Comparison of ENCODE assay signal across 1 cellular context in the genomic region with DNA sequence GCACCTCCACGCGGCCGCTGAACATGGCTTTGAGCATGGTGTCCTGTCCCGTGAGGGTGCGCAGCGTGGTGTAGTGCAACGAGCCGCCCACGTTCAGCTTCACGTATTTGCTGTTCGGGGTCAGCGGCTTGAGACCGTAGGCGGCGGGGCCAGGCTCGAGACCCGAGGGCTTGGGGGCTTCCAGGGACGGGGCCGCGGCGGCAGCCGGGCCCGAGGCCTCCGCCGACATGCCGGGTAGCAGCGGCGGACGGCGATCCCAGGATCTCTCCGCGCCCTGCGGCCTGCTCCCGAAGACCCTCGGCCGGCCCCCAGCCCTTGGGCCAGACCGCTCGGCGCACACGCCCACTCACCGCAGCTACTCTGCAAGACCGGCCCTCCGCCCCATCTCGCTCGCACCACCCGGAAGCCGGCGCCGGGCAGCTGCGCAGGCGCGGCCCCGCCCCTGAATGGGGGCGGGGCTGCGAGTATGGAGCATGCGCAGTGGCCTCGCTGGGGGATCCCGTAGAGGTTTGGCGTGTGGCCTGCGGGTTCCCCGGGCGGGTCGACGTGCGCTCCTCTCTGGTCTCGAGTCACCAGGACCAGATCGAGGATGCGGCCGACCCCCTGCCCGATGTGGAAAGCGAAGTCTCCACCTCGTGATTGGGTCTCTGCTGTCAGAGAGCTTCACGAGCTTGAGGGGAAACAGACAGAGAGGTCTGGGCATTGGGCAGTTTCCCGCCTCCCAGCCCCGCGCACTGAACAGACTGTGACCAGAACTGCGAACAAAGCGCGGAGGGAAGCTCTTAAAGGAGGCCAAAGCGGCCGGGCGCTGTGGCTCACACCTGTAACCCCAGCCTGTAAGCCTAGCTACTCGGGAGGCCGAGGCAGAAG.
TF ChIP-seq lines count a peak whose summit lies in the region.

A gene with protein sequence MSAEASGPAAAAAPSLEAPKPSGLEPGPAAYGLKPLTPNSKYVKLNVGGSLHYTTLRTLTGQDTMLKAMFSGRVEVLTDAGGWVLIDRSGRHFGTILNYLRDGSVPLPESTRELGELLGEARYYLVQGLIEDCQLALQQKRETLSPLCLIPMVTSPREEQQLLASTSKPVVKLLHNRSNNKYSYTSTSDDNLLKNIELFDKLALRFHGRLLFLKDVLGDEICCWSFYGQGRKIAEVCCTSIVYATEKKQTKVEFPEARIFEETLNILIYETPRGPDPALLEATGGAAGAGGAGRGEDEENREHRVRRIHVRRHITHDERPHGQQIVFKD (minus strand): TSS at position 422 of the 870 bp plus-strand sequence. CDS start 193 bp downstream, at position 229.

TF ChIP-seq in K562, 482 proteins besides CTCF, POLR2A, EP300 and RAD21 (continued from another document and continues in another):
- TF ChIP-seq, protein P1, sequence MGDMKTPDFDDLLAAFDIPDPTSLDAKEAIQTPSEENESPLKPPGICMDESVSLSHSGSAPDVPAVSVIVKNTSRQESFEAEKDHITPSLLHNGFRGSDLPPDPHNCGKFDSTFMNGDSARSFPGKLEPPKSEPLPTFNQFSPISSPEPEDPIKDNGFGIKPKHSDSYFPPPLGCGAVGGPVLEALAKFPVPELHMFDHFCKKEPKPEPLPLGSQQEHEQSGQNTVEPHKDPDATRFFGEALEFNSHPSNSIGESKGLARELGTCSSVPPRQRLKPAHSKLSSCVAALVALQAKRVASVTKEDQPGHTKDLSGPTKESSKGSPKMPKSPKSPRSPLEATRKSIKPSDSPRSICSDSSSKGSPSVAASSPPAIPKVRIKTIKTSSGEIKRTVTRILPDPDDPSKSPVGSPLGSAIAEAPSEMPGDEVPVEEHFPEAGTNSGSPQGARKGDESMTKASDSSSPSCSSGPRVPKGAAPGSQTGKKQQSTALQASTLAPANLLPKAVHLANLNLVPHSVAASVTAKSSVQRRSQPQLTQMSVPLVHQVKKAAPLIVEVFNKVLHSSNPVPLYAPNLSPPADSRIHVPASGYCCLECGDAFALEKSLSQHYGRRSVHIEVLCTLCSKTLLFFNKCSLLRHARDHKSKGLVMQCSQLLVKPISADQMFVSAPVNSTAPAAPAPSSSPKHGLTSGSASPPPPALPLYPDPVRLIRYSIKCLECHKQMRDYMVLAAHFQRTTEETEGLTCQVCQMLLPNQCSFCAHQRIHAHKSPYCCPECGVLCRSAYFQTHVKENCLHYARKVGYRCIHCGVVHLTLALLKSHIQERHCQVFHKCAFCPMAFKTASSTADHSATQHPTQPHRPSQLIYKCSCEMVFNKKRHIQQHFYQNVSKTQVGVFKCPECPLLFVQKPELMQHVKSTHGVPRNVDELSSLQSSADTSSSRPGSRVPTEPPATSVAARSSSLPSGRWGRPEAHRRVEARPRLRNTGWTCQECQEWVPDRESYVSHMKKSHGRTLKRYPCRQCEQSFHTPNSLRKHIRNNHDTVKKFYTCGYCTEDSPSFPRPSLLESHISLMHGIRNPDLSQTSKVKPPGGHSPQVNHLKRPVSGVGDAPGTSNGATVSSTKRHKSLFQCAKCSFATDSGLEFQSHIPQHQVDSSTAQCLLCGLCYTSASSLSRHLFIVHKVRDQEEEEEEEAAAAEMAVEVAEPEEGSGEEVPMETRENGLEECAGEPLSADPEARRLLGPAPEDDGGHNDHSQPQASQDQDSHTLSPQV (IDR thresholded peaks at IDR 0.05), result peak; percentile 86
- TF ChIP-seq FIP1L1 (IDR thresholded peaks at IDR 0.05; ENCODE audit: low read depth, low read length, poor library complexity, severe bottlenecking) (peak; percentile 49), SRSF3 (IDR thresholded peaks at IDR 0.05; ENCODE audit: insufficient read depth, low read length) (no peak), ELF2 (CRISPR knock-in tag; IDR thresholded peaks at IDR 0.05) (peak; percentile 91), HNRNPK (IDR thresholded peaks at IDR 0.05; ENCODE audit: low read depth, low read length, poor library complexity, severe bottlenecking) (no peak), RFX5 (IDR thresholded peaks at IDR 0.05; ENCODE audit: low read depth, low read length) (no peak), FOXA1 (IDR thresholded peaks at IDR 0.05; ENCODE audit: borderline replicate concordance) (no peak), DMBX1 (CRISPR knock-in tag; IDR thresholded peaks at IDR 0.05; ENCODE audit: borderline replicate concordance) (0 out of 2 replicates have a peak, but pooled peaks have one; percentile 36), POLR2AphosphoS5 (IDR thresholded peaks at IDR 0.05; ENCODE audit: control insufficient read depth, insufficient read depth, low read depth, low read length) (peak; percentile 76), FOXK1 (CRISPR knock-in tag; IDR thresholded peaks at IDR 0.05; ENCODE audit: borderline replicate concordance) (no peak), ZC3H8 (IDR thresholded peaks at IDR 0.05) (no peak), ZKSCAN3 (CRISPR knock-in tag; IDR thresholded peaks at IDR 0.05) (no peak), MTA1 (IDR thresholded peaks at IDR 0.05; ENCODE audit: borderline replicate concordance) (no peak), CEBPB (tag; IDR thresholded peaks at IDR 0.05) (no peak), MAZ (CRISPR knock-in tag; conservative IDR thresholded peaks at IDR 0.05 in 1 of 2, IDR thresholded peaks at IDR 0.05 in 1 of 2) (peak; percentile 68 to 71; a peak in 3 of 4 replicates), SOX6 (IDR thresholded peaks at IDR 0.05) (0 out of 2 replicates have a peak, but pooled peaks have one; percentile 14), KAT8 (IDR thresholded peaks at IDR 0.05; ENCODE audit: low read depth) (no peak), LEF1 (IDR thresholded peaks at IDR 0.05) (no peak), ZNF408 (CRISPR knock-in tag; IDR thresholded peaks at IDR 0.05; ENCODE audit: low read depth) (no peak), POLR2AphosphoS2 (IDR thresholded peaks at IDR 0.05; ENCODE audit: low read length) (peak; percentile 64; the same call in 1 of the 2 replicates), POLR2G (IDR thresholded peaks at IDR 0.05; ENCODE audit: low read depth, low read length) (peak; percentile 92), ZNF324 (CRISPR knock-in tag; IDR thresholded peaks at IDR 0.05) (no peak), TARDBP (IDR thresholded peaks at IDR 0.05) (no peak), RB1 (IDR thresholded peaks at IDR 0.05; ENCODE audit: low read depth) (peak; percentile 95), STAG1 (CRISPR knock-in tag; IDR thresholded peaks at IDR 0.05; ENCODE audit: borderline replicate concordance) (0 out of 2 replicates have a peak, but pooled peaks have one; percentile 17), ZNF766 (CRISPR knock-in tag; conservative IDR thresholded peaks at IDR 0.05) (no peak), ZNF232 (CRISPR knock-in tag; IDR thresholded peaks at IDR 0.05) (no peak), MAFG (tag; conservative IDR thresholded peaks at IDR 0.05) (no peak), SNRNP70 (optimal IDR thresholded peaks at IDR 0.05; ENCODE audit: low read depth, low read length) (peak; percentile 63), PTTG1 (tag; IDR thresholded peaks at IDR 0.05; ENCODE audit: low read depth) (no peak), HCFC1 (IDR thresholded peaks at IDR 0.05; ENCODE audit: low read depth, low read length) (no peak)
- TF ChIP-seq, protein P2, sequence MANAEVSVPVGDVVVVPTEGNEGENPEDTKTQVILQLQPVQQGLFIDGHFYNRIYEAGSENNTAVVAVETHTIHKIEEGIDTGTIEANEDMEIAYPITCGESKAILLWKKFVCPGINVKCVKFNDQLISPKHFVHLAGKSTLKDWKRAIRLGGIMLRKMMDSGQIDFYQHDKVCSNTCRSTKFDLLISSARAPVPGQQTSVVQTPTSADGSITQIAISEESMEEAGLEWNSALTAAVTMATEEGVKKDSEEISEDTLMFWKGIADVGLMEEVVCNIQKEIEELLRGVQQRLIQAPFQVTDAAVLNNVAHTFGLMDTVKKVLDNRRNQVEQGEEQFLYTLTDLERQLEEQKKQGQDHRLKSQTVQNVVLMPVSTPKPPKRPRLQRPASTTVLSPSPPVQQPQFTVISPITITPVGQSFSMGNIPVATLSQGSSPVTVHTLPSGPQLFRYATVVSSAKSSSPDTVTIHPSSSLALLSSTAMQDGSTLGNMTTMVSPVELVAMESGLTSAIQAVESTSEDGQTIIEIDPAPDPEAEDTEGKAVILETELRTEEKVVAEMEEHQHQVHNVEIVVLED (CRISPR knock-in tag; IDR thresholded peaks at IDR 0.05), result no peak
- TF ChIP-seq, protein P3, sequence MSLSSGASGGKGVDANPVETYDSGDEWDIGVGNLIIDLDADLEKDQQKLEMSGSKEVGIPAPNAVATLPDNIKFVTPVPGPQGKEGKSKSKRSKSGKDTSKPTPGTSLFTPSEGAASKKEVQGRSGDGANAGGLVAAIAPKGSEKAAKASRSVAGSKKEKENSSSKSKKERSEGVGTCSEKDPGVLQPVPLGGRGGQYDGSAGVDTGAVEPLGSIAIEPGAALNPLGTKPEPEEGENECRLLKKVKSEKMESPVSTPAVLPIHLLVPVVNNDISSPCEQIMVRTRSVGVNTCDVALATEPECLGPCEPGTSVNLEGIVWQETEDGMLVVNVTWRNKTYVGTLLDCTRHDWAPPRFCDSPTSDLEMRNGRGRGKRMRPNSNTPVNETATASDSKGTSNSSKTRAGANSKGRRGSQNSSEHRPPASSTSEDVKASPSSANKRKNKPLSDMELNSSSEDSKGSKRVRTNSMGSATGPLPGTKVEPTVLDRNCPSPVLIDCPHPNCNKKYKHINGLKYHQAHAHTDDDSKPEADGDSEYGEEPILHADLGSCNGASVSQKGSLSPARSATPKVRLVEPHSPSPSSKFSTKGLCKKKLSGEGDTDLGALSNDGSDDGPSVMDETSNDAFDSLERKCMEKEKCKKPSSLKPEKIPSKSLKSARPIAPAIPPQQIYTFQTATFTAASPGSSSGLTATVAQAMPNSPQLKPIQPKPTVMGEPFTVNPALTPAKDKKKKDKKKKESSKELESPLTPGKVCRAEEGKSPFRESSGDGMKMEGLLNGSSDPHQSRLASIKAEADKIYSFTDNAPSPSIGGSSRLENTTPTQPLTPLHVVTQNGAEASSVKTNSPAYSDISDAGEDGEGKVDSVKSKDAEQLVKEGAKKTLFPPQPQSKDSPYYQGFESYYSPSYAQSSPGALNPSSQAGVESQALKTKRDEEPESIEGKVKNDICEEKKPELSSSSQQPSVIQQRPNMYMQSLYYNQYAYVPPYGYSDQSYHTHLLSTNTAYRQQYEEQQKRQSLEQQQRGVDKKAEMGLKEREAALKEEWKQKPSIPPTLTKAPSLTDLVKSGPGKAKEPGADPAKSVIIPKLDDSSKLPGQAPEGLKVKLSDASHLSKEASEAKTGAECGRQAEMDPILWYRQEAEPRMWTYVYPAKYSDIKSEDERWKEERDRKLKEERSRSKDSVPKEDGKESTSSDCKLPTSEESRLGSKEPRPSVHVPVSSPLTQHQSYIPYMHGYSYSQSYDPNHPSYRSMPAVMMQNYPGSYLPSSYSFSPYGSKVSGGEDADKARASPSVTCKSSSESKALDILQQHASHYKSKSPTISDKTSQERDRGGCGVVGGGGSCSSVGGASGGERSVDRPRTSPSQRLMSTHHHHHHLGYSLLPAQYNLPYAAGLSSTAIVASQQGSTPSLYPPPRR (CRISPR knock-in tag; IDR thresholded peaks at IDR 0.05; ENCODE audit: borderline replicate concordance), result peak; percentile 35; the same call in 1 of the 2 replicates
- TF ChIP-seq, protein P4, sequence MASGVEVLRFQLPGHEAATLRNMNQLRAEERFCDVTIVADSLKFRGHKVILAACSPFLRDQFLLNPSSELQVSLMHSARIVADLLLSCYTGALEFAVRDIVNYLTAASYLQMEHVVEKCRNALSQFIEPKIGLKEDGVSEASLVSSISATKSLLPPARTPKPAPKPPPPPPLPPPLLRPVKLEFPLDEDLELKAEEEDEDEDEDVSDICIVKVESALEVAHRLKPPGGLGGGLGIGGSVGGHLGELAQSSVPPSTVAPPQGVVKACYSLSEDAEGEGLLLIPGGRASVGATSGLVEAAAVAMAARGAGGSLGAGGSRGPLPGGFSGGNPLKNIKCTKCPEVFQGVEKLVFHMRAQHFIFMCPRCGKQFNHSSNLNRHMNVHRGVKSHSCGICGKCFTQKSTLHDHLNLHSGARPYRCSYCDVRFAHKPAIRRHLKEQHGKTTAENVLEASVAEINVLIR (CRISPR knock-in tag; IDR thresholded peaks at IDR 0.05), result no peak
- TF ChIP-seq, protein P5, sequence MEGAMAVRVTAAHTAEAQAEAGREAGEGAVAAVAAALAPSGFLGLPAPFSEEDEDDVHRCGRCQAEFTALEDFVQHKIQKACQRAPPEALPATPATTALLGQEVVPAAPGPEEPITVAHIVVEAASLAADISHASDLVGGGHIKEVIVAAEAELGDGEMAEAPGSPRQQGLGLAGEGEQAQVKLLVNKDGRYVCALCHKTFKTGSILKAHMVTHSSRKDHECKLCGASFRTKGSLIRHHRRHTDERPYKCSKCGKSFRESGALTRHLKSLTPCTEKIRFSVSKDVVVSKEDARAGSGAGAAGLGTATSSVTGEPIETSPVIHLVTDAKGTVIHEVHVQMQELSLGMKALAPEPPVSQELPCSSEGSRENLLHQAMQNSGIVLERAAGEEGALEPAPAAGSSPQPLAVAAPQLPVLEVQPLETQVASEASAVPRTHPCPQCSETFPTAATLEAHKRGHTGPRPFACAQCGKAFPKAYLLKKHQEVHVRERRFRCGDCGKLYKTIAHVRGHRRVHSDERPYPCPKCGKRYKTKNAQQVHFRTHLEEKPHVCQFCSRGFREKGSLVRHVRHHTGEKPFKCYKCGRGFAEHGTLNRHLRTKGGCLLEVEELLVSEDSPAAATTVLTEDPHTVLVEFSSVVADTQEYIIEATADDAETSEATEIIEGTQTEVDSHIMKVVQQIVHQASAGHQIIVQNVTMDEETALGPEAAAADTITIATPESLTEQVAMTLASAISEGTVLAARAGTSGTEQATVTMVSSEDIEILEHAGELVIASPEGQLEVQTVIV (CRISPR knock-in tag; IDR thresholded peaks at IDR 0.05; ENCODE audit: borderline replicate concordance), result no peak
- TF ChIP-seq, protein P6, sequence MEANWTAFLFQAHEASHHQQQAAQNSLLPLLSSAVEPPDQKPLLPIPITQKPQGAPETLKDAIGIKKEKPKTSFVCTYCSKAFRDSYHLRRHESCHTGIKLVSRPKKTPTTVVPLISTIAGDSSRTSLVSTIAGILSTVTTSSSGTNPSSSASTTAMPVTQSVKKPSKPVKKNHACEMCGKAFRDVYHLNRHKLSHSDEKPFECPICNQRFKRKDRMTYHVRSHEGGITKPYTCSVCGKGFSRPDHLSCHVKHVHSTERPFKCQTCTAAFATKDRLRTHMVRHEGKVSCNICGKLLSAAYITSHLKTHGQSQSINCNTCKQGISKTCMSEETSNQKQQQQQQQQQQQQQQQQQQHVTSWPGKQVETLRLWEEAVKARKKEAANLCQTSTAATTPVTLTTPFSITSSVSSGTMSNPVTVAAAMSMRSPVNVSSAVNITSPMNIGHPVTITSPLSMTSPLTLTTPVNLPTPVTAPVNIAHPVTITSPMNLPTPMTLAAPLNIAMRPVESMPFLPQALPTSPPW (CRISPR knock-in tag; IDR thresholded peaks at IDR 0.05), result peak; percentile 50
